ENCODE assay signal across 19 cellular contexts in genomic region chr4:26343041-26343403, GRCh38. TPM values are rescaled to one million over a fixed set of nuclear protein-coding genes. Genes with fewer than 3 reads are reported as not detected.
DNase-seq lines count a peak whose midpoint lies in the region; TF ChIP-seq lines count a peak whose summit lies in the region.
"Had no signal": no experiment of that assay in that cellular context is flagged by ENCODE, and none has a peak within 500 bp of the region (broad histone marks: within the 10 kb centered on the region; RNA-seq: fewer than 3 reads in every experiment).

No MANE protein-coding gene starts in this region.

- no peak overlapping the region for H3K23ac ChIP-seq in mesendoderm (ENCODE audit: low read length)

- no peak overlapping the region for H3K56ac ChIP-seq in mesendoderm (ENCODE audit: low read length)

- H3K27me3 ChIP-seq in vagina (no peaks in the 10 kb centered on the region), mesendoderm (ENCODE audit: insufficient read depth, low read length, poor library complexity) (no peaks in the 10 kb centered on the region)
- H3K27me3 ChIP-seq: BE2C, esophagus squamous epithelium, upper lobe of right lung had no signal

- H3K27me3 Mint-ChIP-seq in activated T-helper 2 cell treated with anti-CD3 and anti-CD28 coated beads, Interferon-gamma antibody, Interleukin-2, Interleukin-4, amounts not matched to agents 10 μg/mL and 5 μg/mL and 100 μg/mL, durations not matched to agents 14 hours and 24 hours and 36 hours (ENCODE audit: low read depth): no peaks in the 10 kb centered on the region
- H3K27me3 Mint-ChIP-seq in osteocyte (ENCODE audit: unreplicated experiment): no peaks in the 10 kb centered on the region

- peaks cover 34% of the 10 kb centered on the region for H3K36me3 Mint-ChIP-seq in activated T-helper 2 cell treated with anti-CD3 and anti-CD28 coated beads, Interferon-gamma antibody, Interleukin-2, Interleukin-4, amounts not matched to agents 10 μg/mL and 5 μg/mL and 100 μg/mL, durations not matched to agents 14 hours and 24 hours and 36 hours (ENCODE audit: low read depth)
- no peaks in the 10 kb centered on the region for H3K36me3 Mint-ChIP-seq in osteocyte (ENCODE audit: unreplicated experiment)

- H3K9me3 ChIP-seq in vagina: no peaks in the 10 kb centered on the region
- H3K9me3 ChIP-seq: BE2C, esophagus squamous epithelium, mucosa of descending colon, upper lobe of right lung had no signal

- no peak overlapping the region for H4K5ac ChIP-seq in mesendoderm (ENCODE audit: low read length)

- H3K4me1 ChIP-seq in vagina (peaks cover 41% of the 10 kb centered on the region), mesendoderm (ENCODE audit: control insufficient read depth, low read depth, low read length) (peaks cover 2% of the 10 kb centered on the region)

- no CpG with 5 or more reads among the region's 3 CpGs for WGBS in mesendoderm (ENCODE audit: extremely low coverage, insufficient coverage, low lambda C conversion rate)

- intact Hi-C loops in activated T-helper 2 cell treated with anti-CD3 and anti-CD28 coated beads, Interferon-gamma antibody, Interleukin-2, Interleukin-4, amounts not matched to agents 10 μg/mL and 5 μg/mL and 100 μg/mL, durations not matched to agents 14 hours and 24 hours and 36 hours (cut with micrococcal nuclease): no loop called here
- intact Hi-C loops in vagina (cut with DNase I): no loop called here

- H3K4me2 ChIP-seq in mesendoderm (ENCODE audit: low read length): no peak overlapping the region

- peaks cover 71% of the 10 kb centered on the region for H3K79me2 ChIP-seq in mesendoderm (ENCODE audit: control insufficient read depth, insufficient read depth, low read length)

- no peak overlapping the region for H2BK5ac ChIP-seq in mesendoderm (ENCODE audit: low read length)

- DNase-seq in ELR (ENCODE audit: low read depth) (peak; percentile 26), fibroblast of mammary gland (ENCODE audit: low read depth) (peak; percentile 32), osteocyte (ENCODE audit: extremely low spot score, unreplicated experiment) (no peak), vagina (ENCODE audit: extremely low spot score in 2 of 2) (no peak), NCI-H2029 (lab: John Stamatoyannopoulos, UW) (no peak), HuH-7 (ENCODE audit: low spot score) (no peak), mesendoderm (no peak)
- no peak for DNase-seq in activated T-helper 2 cell treated with anti-CD3 and anti-CD28 coated beads, Interferon-gamma antibody, Interleukin-2, Interleukin-4, amounts not matched to agents 10 μg/mL and 5 μg/mL and 100 μg/mL, durations not matched to agents 14 hours and 24 hours and 36 hours (ENCODE audit: low spot score)
- DNase-seq: activated CD4-positive, alpha-beta T cell treated with anti-CD3 and anti-CD28 coated beads, Interleukin-2, amount 50 U/mL, for 48 hours; activated effector memory CD4-positive, alpha-beta T cell treated with anti-CD3 and anti-CD28 coated beads, Interleukin-2, amount 50 U/mL, for 16 hours; BE2C; cerebellar nuclear complex; DMS79 treated with DMSO at 0.1 percent for 48 hours; esophagus squamous epithelium; mucosa of descending colon; NCI-H1436 treated with DMSO at 0.1 percent for 48 hours; NCI-H748 treated with DMSO at 0.1 percent for 48 hours; T1000; upper lobe of right lung had no signal

- no peak overlapping the region for H2AK5ac ChIP-seq in mesendoderm (ENCODE audit: low read length)

- H2BK15ac ChIP-seq in mesendoderm (replicated peaks; ENCODE audit: low read depth): no peak overlapping the region

- no peak overlapping the region for H2BK120ac ChIP-seq in mesendoderm (ENCODE audit: low read depth, low read length)

- H3K27ac Mint-ChIP-seq in activated T-helper 2 cell treated with anti-CD3 and anti-CD28 coated beads, Interferon-gamma antibody, Interleukin-2, Interleukin-4, amounts not matched to agents 10 μg/mL and 5 μg/mL and 100 μg/mL, durations not matched to agents 14 hours and 24 hours and 36 hours: peak overlapping the region; percentile 76
- H3K27ac Mint-ChIP-seq in osteocyte (ENCODE audit: unreplicated experiment): peak overlapping the region; percentile 33

- H3K79me1 ChIP-seq in mesendoderm (ENCODE audit: low read length): peaks cover 8% of the 10 kb centered on the region

- H3K9ac ChIP-seq in mesendoderm (ENCODE audit: low read length): no peak overlapping the region

- no peaks in the 10 kb centered on the region for H3K9me3 Mint-ChIP-seq in activated T-helper 2 cell treated with anti-CD3 and anti-CD28 coated beads, Interferon-gamma antibody, Interleukin-2, Interleukin-4, amounts not matched to agents 10 μg/mL and 5 μg/mL and 100 μg/mL, durations not matched to agents 14 hours and 24 hours and 36 hours
- H3K9me3 Mint-ChIP-seq in osteocyte (ENCODE audit: unreplicated experiment): no peaks in the 10 kb centered on the region

- H3K27ac ChIP-seq in vagina (no peak overlapping the region), mesendoderm (ENCODE audit: low read depth, low read length) (no peak overlapping the region)
- H3K27ac ChIP-seq: esophagus squamous epithelium, upper lobe of right lung had no signal

- H4K8ac ChIP-seq in mesendoderm (ENCODE audit: low read depth, low read length): no peak overlapping the region

- no peak overlapping the region for H3K4me3 Mint-ChIP-seq in activated T-helper 2 cell treated with anti-CD3 and anti-CD28 coated beads, Interferon-gamma antibody, Interleukin-2, Interleukin-4, amounts not matched to agents 10 μg/mL and 5 μg/mL and 100 μg/mL, durations not matched to agents 14 hours and 24 hours and 36 hours (ENCODE audit: low read depth)
- no peak overlapping the region for H3K4me3 Mint-ChIP-seq in osteocyte (ENCODE audit: unreplicated experiment)

- TF ChIP-seq POLR2A in vagina (IDR thresholded peaks at IDR 0.05): no peak

- TF ChIP-seq CTCF in fibroblast of mammary gland (conservative IDR thresholded peaks at IDR 0.05; ENCODE audit: control insufficient read depth, insufficient read depth, low read depth, low read length): no peak
- TF ChIP-seq CTCF in osteocyte (IDR thresholded peaks at IDR 0.05): no peak
- TF ChIP-seq CTCF in vagina (IDR thresholded peaks at IDR 0.05): no peak

- H3K36me3 ChIP-seq in vagina: no peaks in the 10 kb centered on the region
- H3K36me3 ChIP-seq in mesendoderm (ENCODE audit: control insufficient read depth, insufficient read depth, low read length): no peaks in the 10 kb centered on the region
- H3K36me3 ChIP-seq: BE2C, esophagus squamous epithelium, upper lobe of right lung had no signal

- no peak overlapping the region for H3K4ac ChIP-seq in mesendoderm (ENCODE audit: low read depth, low read length)

- no peak overlapping the region for H3K18ac ChIP-seq in mesendoderm (ENCODE audit: low read length)

- H3K4me3 ChIP-seq in fibroblast of mammary gland (ENCODE audit: control insufficient read depth, low read depth, low read length) (no peak overlapping the region), vagina (no peak overlapping the region), mesendoderm (ENCODE audit: low read length) (no peak overlapping the region)
- H3K4me3 ChIP-seq: esophagus squamous epithelium, mucosa of descending colon, upper lobe of right lung had no signal

- H3K4me1 Mint-ChIP-seq in activated T-helper 2 cell treated with anti-CD3 and anti-CD28 coated beads, Interferon-gamma antibody, Interleukin-2, Interleukin-4, amounts not matched to agents 10 μg/mL and 5 μg/mL and 100 μg/mL, durations not matched to agents 14 hours and 24 hours and 36 hours (ENCODE audit: low read depth): peaks cover 49% of the 10 kb centered on the region
- peaks cover 50% of the 10 kb centered on the region for H3K4me1 Mint-ChIP-seq in osteocyte (ENCODE audit: unreplicated experiment)

RNA-seq across cellular contexts. Expression of gene RBPJ, which starts 22.2 kb away (rescaled TPM):
- 527 and 540 TPM in 2 replicates for total RNA-seq in activated T-helper 2 cell treated with anti-CD3 and anti-CD28 coated beads, Interferon-gamma antibody, Interleukin-2, Interleukin-4, amounts not matched to agents 10 μg/mL and 5 μg/mL and 100 μg/mL, durations not matched to agents 14 hours and 24 hours and 36 hours
- total RNA-seq in osteocyte (79.8 and 82.5 TPM in 2 replicates), vagina (50.8 TPM)
- 77.2 TPM for polyA plus RNA-seq in mesendoderm (2013, experiment 1 of 2)
- polyA plus RNA-seq in mesendoderm (2013, experiment 2 of 2): 77.5 TPM

Comparison
In these comparisons a context has a peak if more than half of its experiments do, and no peak if none do; other contexts are left out.
1. DNase-seq: peak in ELR (single experiment) and fibroblast of mammary gland (single experiment); none in activated T-helper 2 cell treated with anti-CD3 and anti-CD28 coated beads, Interferon-gamma antibody, Interleukin-2, Interleukin-4, amounts not matched to agents 10 μg/mL and 5 μg/mL and 100 μg/mL, durations not matched to agents 14 hours and 24 hours and 36 hours (single experiment), osteocyte (single experiment), vagina (0 of 2), NCI-H2029 (single experiment), HuH-7 (single experiment) and mesendoderm (single experiment).